In the genomic region with DNA sequence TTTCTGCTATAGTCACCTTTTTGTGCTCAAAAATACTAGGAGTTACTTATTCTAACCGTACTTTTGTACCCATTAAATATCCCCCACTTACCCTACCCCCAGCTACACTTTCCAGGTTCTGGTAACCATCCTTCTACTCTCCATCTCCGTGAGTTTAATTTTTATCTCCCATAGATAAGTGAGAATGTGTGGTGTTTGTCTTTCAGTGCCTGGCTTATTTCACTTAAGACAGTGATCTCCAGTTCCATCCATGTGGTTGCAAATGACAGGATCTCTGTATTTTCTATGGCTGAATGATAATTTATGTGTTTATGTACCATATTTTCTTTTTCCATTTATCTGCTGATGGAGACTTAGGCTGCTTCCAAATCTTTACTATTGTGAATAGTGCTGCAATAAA, we compare ENCODE assay signal across 20 cellular contexts.
DNase-seq lines count a peak whose midpoint lies in the region; ATAC-seq and TF ChIP-seq lines count a peak whose summit lies in the region.
"Had no signal": no experiment of that assay in that cellular context is flagged by ENCODE, and none has a peak within 500 bp of the region (broad histone marks: within the 10 kb centered on the region; RNA-seq: fewer than 3 reads in every experiment).

No MANE protein-coding gene starts in this region.

- H3K4me3 ChIP-seq in BE2C (ENCODE audit: low read depth, low read length) (no peak overlapping the region), SK-N-SH (ENCODE audit: low read depth in 2 of 2, low read length in 1 of 2) (no peak overlapping the region), fibroblast of the aortic adventitia (ENCODE audit: low read depth, low read length) (no peak overlapping the region)
- H3K4me3 ChIP-seq: A549, GM23338, HAP-1 had no signal

- CTCF ChIA-PET in SK-N-SH (lab: Yijun Ruan, JAX): no interaction called here

- DNase-seq in BE2C: peak; percentile 12
- peak; percentile 15 for DNase-seq in SK-N-SH
- peak; percentile 14 for DNase-seq in fibroblast of the aortic adventitia (ENCODE audit: low read depth)
- no peak for DNase-seq in SIG-M5 (lab: John Stamatoyannopoulos, UW)
- no peak for DNase-seq in foreskin keratinocyte
- DNase-seq: 8988T; ACHN; AML-193; C1 segment of cervical spinal cord; Calu3; CD4-positive, alpha-beta memory T cell; COR-L47; DMS53; DMS79 treated with DMSO at 0.1 percent for 48 hours; GF-D8; HFFc6 had no signal

- H3F3A ChIP-seq in SK-N-SH (replicated peaks; ENCODE audit: insufficient read depth): no peaks in the 10 kb centered on the region

- POLR2A ChIA-PET in SK-N-SH (lab: Yijun Ruan, JAX): no interaction called here

- no peak overlapping the region for H3K9ac ChIP-seq in SK-N-SH

- TF ChIP-seq RAD21 in SK-N-SH (IDR thresholded peaks at IDR 0.05; ENCODE audit: low read length): peak; percentile 25

- H3K4me1 ChIP-seq in BE2C: peaks cover 14% of the 10 kb centered on the region
- H3K4me1 ChIP-seq in SK-N-SH (ENCODE audit: control insufficient read depth in 1 of 2, insufficient read depth in 2 of 2, low read depth in 1 of 2, low read length in 1 of 2): no peaks in the 10 kb centered on the region; a peak in 1 of 4 replicates
- H3K4me1 ChIP-seq in foreskin keratinocyte: no peaks in the 10 kb centered on the region
- H3K4me1 ChIP-seq: A549, HAP-1 had no signal

- H3K9me3 ChIP-seq in BE2C: no peaks in the 10 kb centered on the region
- H3K9me3 ChIP-seq in SK-N-SH: no peaks in the 10 kb centered on the region
- H3K9me3 ChIP-seq: A549, HAP-1 had no signal

- no peaks in the 10 kb centered on the region for H4K20me1 ChIP-seq in SK-N-SH (ENCODE audit: insufficient read depth)

- TF ChIP-seq EP300 in SK-N-SH (IDR thresholded peaks at IDR 0.05; ENCODE audit: borderline replicate concordance in 1 of 2, low read depth in 1 of 2, low read length in 1 of 2): peak in 1 of 2 experiments; percentile 97; a peak in 2 of 4 replicates

- no peaks in the 10 kb centered on the region for H3K9me2 ChIP-seq in SK-N-SH

- no peaks in the 10 kb centered on the region for H3K79me2 ChIP-seq in SK-N-SH (ENCODE audit: insufficient read depth)

- H2AFZ ChIP-seq in SK-N-SH (ENCODE audit: low read depth): no peak overlapping the region
- H2AFZ ChIP-seq: GM23338 had no signal

- WGBS in SK-N-SH (ENCODE audit: low lambda C conversion rate): 6% methylated on average over 2 of the region's 2 CpGs

- no peak overlapping the region for H3K4me2 ChIP-seq in SK-N-SH
- H3K4me2 ChIP-seq: A549, GM23338 had no signal

- ATAC-seq in HG03045 (IDR thresholded peaks at IDR 0.05; ENCODE audit: unreplicated experiment) (no peak), foreskin keratinocyte (no peak)
- ATAC-seq: A549, GM23338 had no signal

- TF ChIP-seq CTCF in BE2C (IDR thresholded peaks at IDR 0.05; ENCODE audit: low read depth, low read length) (no peak), SK-N-SH (IDR thresholded peaks at IDR 0.05) (no peak), fibroblast of the aortic adventitia (IDR thresholded peaks at IDR 0.05; ENCODE audit: insufficient read depth, low read length) (no peak), foreskin keratinocyte (conservative IDR thresholded peaks at IDR 0.05) (no peak)

- H3K36me3 ChIP-seq in BE2C (no peaks in the 10 kb centered on the region), SK-N-SH (replicated peaks in 1 of 2; ENCODE audit: control insufficient read depth in 1 of 2, insufficient read depth in 2 of 2, low read length in 1 of 2) (no peaks in the 10 kb centered on the region)
- H3K36me3 ChIP-seq: HAP-1 had no signal

- H3K27ac ChIP-seq in SK-N-SH (ENCODE audit: low read depth in 2 of 2, low read length in 1 of 2) (peak overlapping the region in 1 of 2 experiments; percentile 71; a peak in 1 of 4 replicates), foreskin keratinocyte (no peak overlapping the region)
- H3K27ac ChIP-seq: A549 had no signal

- H3K27me3 ChIP-seq in BE2C: no peaks in the 10 kb centered on the region
- no peaks in the 10 kb centered on the region for H3K27me3 ChIP-seq in SK-N-SH (ENCODE audit: insufficient read depth)
- H3K27me3 ChIP-seq in foreskin keratinocyte: no peaks in the 10 kb centered on the region

TF ChIP-seq in SK-N-SH, 30 proteins besides CTCF, POLR2A, EP300 and RAD21 (continues in another document):
- TF ChIP-seq EZH2phosphoT487 (IDR thresholded peaks at IDR 0.05; ENCODE audit: borderline replicate concordance, low read depth): no peak
- TF ChIP-seq RFX5 (IDR thresholded peaks at IDR 0.05; ENCODE audit: low read length): no peak
- TF ChIP-seq, protein P1, sequence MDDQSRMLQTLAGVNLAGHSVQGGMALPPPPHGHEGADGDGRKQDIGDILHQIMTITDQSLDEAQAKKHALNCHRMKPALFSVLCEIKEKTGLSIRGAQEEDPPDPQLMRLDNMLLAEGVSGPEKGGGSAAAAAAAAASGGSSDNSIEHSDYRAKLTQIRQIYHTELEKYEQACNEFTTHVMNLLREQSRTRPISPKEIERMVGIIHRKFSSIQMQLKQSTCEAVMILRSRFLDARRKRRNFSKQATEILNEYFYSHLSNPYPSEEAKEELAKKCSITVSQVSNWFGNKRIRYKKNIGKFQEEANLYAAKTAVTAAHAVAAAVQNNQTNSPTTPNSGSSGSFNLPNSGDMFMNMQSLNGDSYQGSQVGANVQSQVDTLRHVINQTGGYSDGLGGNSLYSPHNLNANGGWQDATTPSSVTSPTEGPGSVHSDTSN (IDR thresholded peaks at IDR 0.05): peak; percentile 44
- TF ChIP-seq FOXM1 (IDR thresholded peaks at IDR 0.05; ENCODE audit: low read depth): no peak
- TF ChIP-seq USF1 (IDR thresholded peaks at IDR 0.05; ENCODE audit: borderline replicate concordance, low read depth): no peak
- TF ChIP-seq GATA2 (CRISPR knock-in tag; IDR thresholded peaks at IDR 0.05): peak; percentile 94
- TF ChIP-seq JUND (IDR thresholded peaks at IDR 0.05): no peak
- peak; percentile 93 for TF ChIP-seq FOXJ3 (CRISPR knock-in tag; IDR thresholded peaks at IDR 0.05)
- TF ChIP-seq MXI1 (IDR thresholded peaks at IDR 0.05; ENCODE audit: low read depth, low read length): peak; percentile 60; the same call in 1 of the 2 replicates
- peak; percentile 61 for TF ChIP-seq TCF12 (IDR thresholded peaks at IDR 0.05)
- no peak for TF ChIP-seq YY1 (IDR thresholded peaks at IDR 0.05; ENCODE audit: low read depth)
- 0 out of 2 replicates have a peak, but pooled peaks have one; percentile 22 for TF ChIP-seq POLR2AphosphoS5 (IDR thresholded peaks at IDR 0.05; ENCODE audit: low read depth, low read length)
- TF ChIP-seq GABPA (IDR thresholded peaks at IDR 0.05; ENCODE audit: low read depth): no peak
- TF ChIP-seq SIN3A (IDR thresholded peaks at IDR 0.05; ENCODE audit: borderline replicate concordance, low read depth, low read length): no peak
- TF ChIP-seq REST (IDR thresholded peaks at IDR 0.05; ENCODE audit: low read depth, low read length): no peak
- peak; percentile 94 for TF ChIP-seq RCOR1 (IDR thresholded peaks at IDR 0.05; ENCODE audit: low read length)
- TF ChIP-seq, protein P2, sequence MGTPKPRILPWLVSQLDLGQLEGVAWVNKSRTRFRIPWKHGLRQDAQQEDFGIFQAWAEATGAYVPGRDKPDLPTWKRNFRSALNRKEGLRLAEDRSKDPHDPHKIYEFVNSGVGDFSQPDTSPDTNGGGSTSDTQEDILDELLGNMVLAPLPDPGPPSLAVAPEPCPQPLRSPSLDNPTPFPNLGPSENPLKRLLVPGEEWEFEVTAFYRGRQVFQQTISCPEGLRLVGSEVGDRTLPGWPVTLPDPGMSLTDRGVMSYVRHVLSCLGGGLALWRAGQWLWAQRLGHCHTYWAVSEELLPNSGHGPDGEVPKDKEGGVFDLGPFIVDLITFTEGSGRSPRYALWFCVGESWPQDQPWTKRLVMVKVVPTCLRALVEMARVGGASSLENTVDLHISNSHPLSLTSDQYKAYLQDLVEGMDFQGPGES (IDR thresholded peaks at IDR 0.05; ENCODE audit: low read depth, low read length): no peak
- TF ChIP-seq MEF2A (IDR thresholded peaks at IDR 0.05; ENCODE audit: borderline replicate concordance, low read depth): no peak
- no peak for TF ChIP-seq NRF1 (IDR thresholded peaks at IDR 0.05; ENCODE audit: low read depth, low read length)

Comparison
In these comparisons a context has a peak if more than half of its experiments do, and no peak if none do; other contexts are left out.
1. DNase-seq: peak in BE2C (single experiment), SK-N-SH (single experiment) and fibroblast of the aortic adventitia (single experiment); none in SIG-M5 (single experiment) and foreskin keratinocyte (0 of 2).